ENCODE assay signal across 1 cellular context in the genomic region with DNA sequence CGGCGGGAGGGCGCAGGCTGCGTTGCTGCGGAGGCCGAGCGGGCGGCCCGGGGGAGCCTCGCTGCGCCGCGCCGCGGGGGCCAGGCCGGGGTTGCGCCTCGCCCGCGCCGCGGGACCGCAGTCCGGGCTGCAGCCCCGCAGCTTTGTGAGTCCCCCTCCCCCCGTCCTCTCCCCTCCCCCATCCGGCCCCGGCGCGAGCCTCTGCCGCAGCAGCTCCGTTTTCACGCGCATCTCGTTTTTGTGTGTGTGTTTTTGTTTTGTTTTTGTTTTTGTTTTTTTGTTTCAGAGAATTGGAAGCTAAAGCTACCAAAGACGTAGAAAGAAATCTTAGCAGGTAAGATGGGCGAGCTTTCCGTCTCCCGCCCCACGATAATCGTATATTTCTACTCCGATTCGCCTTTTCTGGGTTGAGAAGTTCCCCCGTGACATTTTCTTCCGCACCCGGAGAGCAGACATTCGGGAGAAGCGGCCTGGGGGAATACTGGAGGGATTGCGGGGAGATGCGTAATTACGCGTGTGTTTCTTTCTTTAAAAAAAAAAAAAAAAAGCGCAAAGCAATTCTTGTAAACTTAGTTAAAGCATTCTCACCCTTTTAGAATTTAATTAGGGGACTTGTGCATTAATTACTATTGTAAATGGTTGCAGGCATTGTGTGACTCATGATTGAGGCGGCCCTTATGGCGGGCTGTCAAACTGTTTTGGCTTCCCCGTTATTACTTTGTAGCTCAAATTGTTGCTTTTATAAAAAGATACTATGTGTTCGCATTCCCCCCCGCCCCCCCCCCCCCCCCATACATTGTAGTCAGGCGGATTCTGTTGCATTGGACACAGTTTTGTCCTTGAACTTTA.
A peak's percentile ranks its signal among the peaks of the same experiment; 100 is the strongest.
TF ChIP-seq lines count a peak whose summit lies in the region.

No MANE protein-coding gene starts in this region.

TF ChIP-seq in A549, 52 proteins besides CTCF, POLR2A, EP300 and RAD21 (continued from another document):
- TF ChIP-seq, protein P1, sequence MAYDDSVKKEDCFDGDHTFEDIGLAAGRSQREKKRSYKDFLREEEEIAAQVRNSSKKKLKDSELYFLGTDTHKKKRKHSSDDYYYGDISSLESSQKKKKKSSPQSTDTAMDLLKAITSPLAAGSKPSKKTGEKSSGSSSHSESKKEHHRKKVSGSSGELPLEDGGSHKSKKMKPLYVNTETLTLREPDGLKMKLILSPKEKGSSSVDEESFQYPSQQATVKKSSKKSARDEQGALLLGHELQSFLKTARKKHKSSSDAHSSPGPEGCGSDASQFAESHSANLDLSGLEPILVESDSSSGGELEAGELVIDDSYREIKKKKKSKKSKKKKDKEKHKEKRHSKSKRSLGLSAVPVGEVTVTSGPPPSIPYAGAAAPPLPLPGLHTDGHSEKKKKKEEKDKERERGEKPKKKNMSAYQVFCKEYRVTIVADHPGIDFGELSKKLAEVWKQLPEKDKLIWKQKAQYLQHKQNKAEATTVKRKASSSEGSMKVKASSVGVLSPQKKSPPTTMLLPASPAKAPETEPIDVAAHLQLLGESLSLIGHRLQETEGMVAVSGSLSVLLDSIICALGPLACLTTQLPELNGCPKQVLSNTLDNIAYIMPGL (CRISPR knock-in tag; IDR thresholded peaks at IDR 0.05; ENCODE audit: borderline replicate concordance), result no peak
- TF ChIP-seq KDM5A (IDR thresholded peaks at IDR 0.05), result 0 out of 2 replicates have a peak, but pooled peaks have one; percentile 3
